14 cellular contexts compared by ENCODE assay signal in genomic region chr20:34334654-34335407, GRCh38. TPM values are rescaled to one million over a fixed set of nuclear protein-coding genes. Genes with fewer than 3 reads are reported as not detected.
DNase-seq lines count a peak whose midpoint lies in the region; ATAC-seq and TF ChIP-seq lines count a peak whose summit lies in the region.
"Had no signal": no experiment of that assay in that cellular context is flagged by ENCODE, and none has a peak within 500 bp of the region (broad histone marks: within the 10 kb centered on the region; RNA-seq: fewer than 3 reads in every experiment).

No MANE protein-coding gene starts in this region.

- ATAC-seq in RWPE2 (ENCODE audit: low read depth) (peak; percentile 37), HG02678 (IDR thresholded peaks at IDR 0.05; ENCODE audit: unreplicated experiment) (no peak), HG02938 (IDR thresholded peaks at IDR 0.05; ENCODE audit: unreplicated experiment) (no peak)
- ATAC-seq: psoas muscle had no signal

- H3K9me3 Mint-ChIP-seq in Caco-2 (ENCODE audit: unreplicated experiment): no peaks in the 10 kb centered on the region
- H3K9me3 Mint-ChIP-seq: IgD-negative memory B cell had no signal

- H3K4me3 ChIP-seq in Caco-2 (ENCODE audit: low read depth, low read length) (no peak overlapping the region), RWPE2 (ENCODE audit: severe bottlenecking) (no peak overlapping the region), esophagus squamous epithelium (no peak overlapping the region)
- H3K4me3 ChIP-seq: psoas muscle, thoracic aorta had no signal

- H3K27me3 ChIP-seq in Caco-2 (replicated peaks; ENCODE audit: control insufficient read depth, insufficient read depth, low read length) (no peaks in the 10 kb centered on the region), RWPE2 (ENCODE audit: insufficient read depth, poor library complexity, severe bottlenecking) (no peaks in the 10 kb centered on the region), esophagus squamous epithelium (no peaks in the 10 kb centered on the region)
- H3K27me3 ChIP-seq: BE2C had no signal

- H3K4me1 ChIP-seq in Caco-2: peaks cover 19% of the 10 kb centered on the region
- peaks cover 27% of the 10 kb centered on the region for H3K4me1 ChIP-seq in RWPE2 (ENCODE audit: insufficient read depth, poor library complexity, severe bottlenecking)
- peaks cover 10 to 34% (median 10%) of the 10 kb centered on the region in 3 donors for H3K4me1 ChIP-seq in esophagus squamous epithelium
- H3K4me1 ChIP-seq: BE2C, psoas muscle had no signal

- TF ChIP-seq CTCF in Caco-2 (IDR thresholded peaks at IDR 0.05; ENCODE audit: insufficient read depth in 1 of 2, low read depth in 1 of 2, low read length in 1 of 2, severe bottlenecking in 1 of 2, unreplicated experiment in 1 of 2) (no peak), RWPE2 (IDR thresholded peaks at IDR 0.05; ENCODE audit: poor library complexity, severe bottlenecking) (no peak), esophagus squamous epithelium (IDR thresholded peaks at IDR 0.05) (no peak)

- H3K36me3 ChIP-seq in Caco-2 (ENCODE audit: control insufficient read depth, insufficient read depth, low read length) (no peaks in the 10 kb centered on the region), RWPE2 (ENCODE audit: low read depth) (no peaks in the 10 kb centered on the region), esophagus squamous epithelium (no peaks in the 10 kb centered on the region)
- H3K36me3 ChIP-seq: BE2C, thoracic aorta had no signal

- peak overlapping the region; percentile 56 for H3K27ac Mint-ChIP-seq in Caco-2 (ENCODE audit: unreplicated experiment)

- DNase-seq in Caco-2 (no peak), RWPE2 (ENCODE audit: low spot score) (peak; percentile 83), esophagus squamous epithelium (lab: John Stamatoyannopoulos, UW) (no peak), occipital lobe (lab: John Stamatoyannopoulos, UW) (peak; percentile 84), AG08396 (ENCODE audit: low spot score) (no peak), NCI-H345 (lab: John Stamatoyannopoulos, UW) (no peak)
- DNase-seq: BE2C, OCI-M1, psoas muscle, T-helper 9 cell had no signal

- intact Hi-C loops in Caco-2 (cut with micrococcal nuclease; ENCODE audit: unreplicated experiment) (no loop called here), esophagus squamous epithelium (cut with DNase I) (no loop called here)

- H3K36me3 Mint-ChIP-seq in Caco-2 (ENCODE audit: insufficient read depth, unreplicated experiment): no peaks in the 10 kb centered on the region
- H3K36me3 Mint-ChIP-seq: IgD-negative memory B cell had no signal

- no TSS peak for BruUV-seq in Caco-2 (replicated peaks; lab: Mats Ljungman, UMichigan)

- TF ChIP-seq POLR2A in esophagus squamous epithelium (IDR thresholded peaks at IDR 0.05): no peak

- POLR2A ChIA-PET in Caco-2 (lab: Charles Lee): interaction anchor here (0.6 to 0.8 kb wide), 2 partner anchors 9 to 88 kb away, joined by 3 to 4 read pairs; no protein-coding TSS in a partner anchor

- H3K4me1 Mint-ChIP-seq in Caco-2 (ENCODE audit: low read depth, unreplicated experiment): peaks cover 25% of the 10 kb centered on the region

- no peak overlapping the region for H3K4me3 Mint-ChIP-seq in Caco-2 (ENCODE audit: unreplicated experiment)
- H3K4me3 Mint-ChIP-seq: IgD-negative memory B cell had no signal

- CTCF ChIA-PET in Caco-2 (lab: Charles Lee): interaction anchor here (7.6 kb wide), 1 partner anchor 23 kb away, joined by 58 read pairs; no protein-coding TSS in a partner anchor

- H3K9me3 ChIP-seq in Caco-2 (no peaks in the 10 kb centered on the region), RWPE2 (ENCODE audit: severe bottlenecking) (no peaks in the 10 kb centered on the region), esophagus squamous epithelium (no peaks in the 10 kb centered on the region)
- H3K9me3 ChIP-seq: BE2C, psoas muscle, thoracic aorta had no signal

- H3K27ac ChIP-seq in RWPE2 (ENCODE audit: poor library complexity, severe bottlenecking) (peak overlapping the region; percentile 95), esophagus squamous epithelium (peak overlapping the region; percentile 51 to 83 (median 76))
- H3K27ac ChIP-seq: psoas muscle, thoracic aorta had no signal

- no peaks in the 10 kb centered on the region for H3K27me3 Mint-ChIP-seq in Caco-2 (ENCODE audit: insufficient read depth, unreplicated experiment)
- H3K27me3 Mint-ChIP-seq: IgD-negative memory B cell had no signal

- 44 to 62% methylated on average over 1 to 3 of the region's 5 CpGs for WGBS in esophagus squamous epithelium, 2 donors

RNA-seq across cellular contexts. Expression of gene ITCH, which starts 28.2 kb away (rescaled TPM):
- 135 and 138 TPM in 2 replicates for total RNA-seq in Caco-2 (2022)
- total RNA-seq in esophagus squamous epithelium: 10 to 100 TPM; 45.9 to 67.9 (median 54.5) TPM
- total RNA-seq in occipital lobe: 110 TPM

RNA-seq across cellular contexts. Expression of gene AHCY, which starts 31.7 kb away (rescaled TPM):
- total RNA-seq in Caco-2 (2022) (665 and 691 TPM in 2 replicates), esophagus squamous epithelium (100 to 1,000 TPM in 3 of 4 donors, 10 to 100 TPM in 1; 99.0 to 146 (median 137) TPM), occipital lobe (42.9 TPM)

Comparison
In these comparisons a context has a peak if more than half of its experiments do, and no peak if none do; other contexts are left out.
1. DNase-seq: peak in RWPE2 (single experiment) and occipital lobe (single experiment); none in Caco-2 (0 of 2), esophagus squamous epithelium (single experiment), AG08396 (single experiment) and NCI-H345 (single experiment).